ENCODE assay signal across 2 cellular contexts in genomic region chr2:1594281-1595171, GRCh38.
TF ChIP-seq lines count a peak whose summit lies in the region.

No MANE protein-coding gene starts in this region.

TF ChIP-seq in SK-N-SH, 30 proteins besides CTCF, POLR2A, EP300 and RAD21 (continued from another document):
- no peak for TF ChIP-seq GABPA (IDR thresholded peaks at IDR 0.05; ENCODE audit: low read depth)
- TF ChIP-seq POLR2AphosphoS5 (IDR thresholded peaks at IDR 0.05; ENCODE audit: low read depth, low read length) = no peak
- TF ChIP-seq, protein P1, sequence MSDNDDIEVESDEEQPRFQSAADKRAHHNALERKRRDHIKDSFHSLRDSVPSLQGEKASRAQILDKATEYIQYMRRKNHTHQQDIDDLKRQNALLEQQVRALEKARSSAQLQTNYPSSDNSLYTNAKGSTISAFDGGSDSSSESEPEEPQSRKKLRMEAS (IDR thresholded peaks at IDR 0.05; ENCODE audit: low read depth) = no peak
- TF ChIP-seq MXI1 (IDR thresholded peaks at IDR 0.05; ENCODE audit: low read depth, low read length) = no peak
- no peak for TF ChIP-seq MEF2A (IDR thresholded peaks at IDR 0.05; ENCODE audit: borderline replicate concordance, low read depth)
- TF ChIP-seq SMC3 (IDR thresholded peaks at IDR 0.05; ENCODE audit: low read depth, low read length) = no peak
- no peak for TF ChIP-seq REST (IDR thresholded peaks at IDR 0.05; ENCODE audit: low read depth, low read length)
- no peak for TF ChIP-seq TCF12 (IDR thresholded peaks at IDR 0.05)
- TF ChIP-seq YY1 (IDR thresholded peaks at IDR 0.05; ENCODE audit: low read depth) = no peak
- TF ChIP-seq, protein P2, sequence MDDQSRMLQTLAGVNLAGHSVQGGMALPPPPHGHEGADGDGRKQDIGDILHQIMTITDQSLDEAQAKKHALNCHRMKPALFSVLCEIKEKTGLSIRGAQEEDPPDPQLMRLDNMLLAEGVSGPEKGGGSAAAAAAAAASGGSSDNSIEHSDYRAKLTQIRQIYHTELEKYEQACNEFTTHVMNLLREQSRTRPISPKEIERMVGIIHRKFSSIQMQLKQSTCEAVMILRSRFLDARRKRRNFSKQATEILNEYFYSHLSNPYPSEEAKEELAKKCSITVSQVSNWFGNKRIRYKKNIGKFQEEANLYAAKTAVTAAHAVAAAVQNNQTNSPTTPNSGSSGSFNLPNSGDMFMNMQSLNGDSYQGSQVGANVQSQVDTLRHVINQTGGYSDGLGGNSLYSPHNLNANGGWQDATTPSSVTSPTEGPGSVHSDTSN (IDR thresholded peaks at IDR 0.05) = no peak
- TF ChIP-seq EZH2phosphoT487 (IDR thresholded peaks at IDR 0.05; ENCODE audit: borderline replicate concordance, low read depth) = no peak
- no peak for TF ChIP-seq FOSL2 (IDR thresholded peaks at IDR 0.05; ENCODE audit: borderline replicate concordance, low read depth)
- TF ChIP-seq SIN3A (IDR thresholded peaks at IDR 0.05; ENCODE audit: borderline replicate concordance, low read depth, low read length) = no peak
TF ChIP-seq in SK-N-SH: peak in this region for 0.

TF ChIP-seq in liver, 16 proteins besides CTCF, POLR2A, EP300 and RAD21:
- no peak for TF ChIP-seq REST (IDR thresholded peaks at IDR 0.05)
- TF ChIP-seq HNF4G (IDR thresholded peaks at IDR 0.05) = no peak
- no peak for TF ChIP-seq HNF4A (conservative IDR thresholded peaks at IDR 0.05)
- no peak for TF ChIP-seq FOXA2 (IDR thresholded peaks at IDR 0.05)
- no peak for TF ChIP-seq RXRA (IDR thresholded peaks at IDR 0.05)
- TF ChIP-seq, protein P3, sequence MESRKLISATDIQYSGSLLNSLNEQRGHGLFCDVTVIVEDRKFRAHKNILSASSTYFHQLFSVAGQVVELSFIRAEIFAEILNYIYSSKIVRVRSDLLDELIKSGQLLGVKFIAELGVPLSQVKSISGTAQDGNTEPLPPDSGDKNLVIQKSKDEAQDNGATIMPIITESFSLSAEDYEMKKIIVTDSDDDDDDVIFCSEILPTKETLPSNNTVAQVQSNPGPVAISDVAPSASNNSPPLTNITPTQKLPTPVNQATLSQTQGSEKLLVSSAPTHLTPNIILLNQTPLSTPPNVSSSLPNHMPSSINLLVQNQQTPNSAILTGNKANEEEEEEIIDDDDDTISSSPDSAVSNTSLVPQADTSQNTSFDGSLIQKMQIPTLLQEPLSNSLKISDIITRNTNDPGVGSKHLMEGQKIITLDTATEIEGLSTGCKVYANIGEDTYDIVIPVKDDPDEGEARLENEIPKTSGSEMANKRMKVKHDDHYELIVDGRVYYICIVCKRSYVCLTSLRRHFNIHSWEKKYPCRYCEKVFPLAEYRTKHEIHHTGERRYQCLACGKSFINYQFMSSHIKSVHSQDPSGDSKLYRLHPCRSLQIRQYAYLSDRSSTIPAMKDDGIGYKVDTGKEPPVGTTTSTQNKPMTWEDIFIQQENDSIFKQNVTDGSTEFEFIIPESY (IDR thresholded peaks at IDR 0.05) = no peak
- TF ChIP-seq EGR1 (IDR thresholded peaks at IDR 0.05; ENCODE audit: low read depth in 2 of 2) = no peak
